Comparison of ENCODE assay signal across 8 cellular contexts in genomic region chr1:31932491-31933316, GRCh38. TPM values are rescaled to one million over a fixed set of nuclear protein-coding genes. Genes with fewer than 3 reads are reported as not detected.
DNase-seq lines count a peak whose midpoint lies in the region; ATAC-seq and TF ChIP-seq lines count a peak whose summit lies in the region.

No MANE protein-coding gene starts in this region.

- no peak overlapping the region for H2AFZ ChIP-seq in PC-9

- POLR2A ChIA-PET in PC-9 (lab: Charles Lee; ENCODE audit: unreplicated experiment) = interaction anchor here (0.5 to 0.7 kb wide), 6 partner anchors 9 to 351 kb away, joined by 3 to 6 read pairs (median 3); no protein-coding TSS in a partner anchor

- TF ChIP-seq POLR2A in gastrocnemius medialis (IDR thresholded peaks at IDR 0.05) = no peak

- DNase-seq in PC-9 (peak in 1 of 2 experiments; percentile 79), endothelial cell (ENCODE audit: low spot score) (no peak), gastrocnemius medialis (no peak), middle frontal gyrus (ENCODE audit: extremely low spot score, low spot score) (no peak), NK-92 (lab: John Stamatoyannopoulos, UW; ENCODE audit: unreplicated experiment) (no peak), cerebellar cortex (ENCODE audit: low spot score) (no peak)

- H3K4me1 Mint-ChIP-seq in endothelial cell (ENCODE audit: unreplicated experiment) = peaks cover 58% of the 10 kb centered on the region

- H3K36me3 Mint-ChIP-seq in endothelial cell (ENCODE audit: low read depth, unreplicated experiment) = peaks cover 9% of the 10 kb centered on the region

- ATAC-seq in GM18867 (IDR thresholded peaks at IDR 0.05; ENCODE audit: unreplicated experiment) = peak; percentile 29
- no peak for ATAC-seq in gastrocnemius medialis
- ATAC-seq in HG03442 (IDR thresholded peaks at IDR 0.05; ENCODE audit: unreplicated experiment) = no peak

- peak overlapping the region; percentile 97 for H3K27ac Mint-ChIP-seq in endothelial cell (ENCODE audit: unreplicated experiment)

- H3K36me3 ChIP-seq in PC-9 (ENCODE audit: low read depth) (peaks cover 46% of the 10 kb centered on the region), gastrocnemius medialis (no peaks in the 10 kb centered on the region)

- H3K27me3 Mint-ChIP-seq in endothelial cell (ENCODE audit: unreplicated experiment) = peaks cover 5% of the 10 kb centered on the region

- peaks cover 87% of the 10 kb centered on the region for H3K4me1 ChIP-seq in PC-9 (replicated peaks; ENCODE audit: insufficient read depth)
- H3K4me1 ChIP-seq in gastrocnemius medialis = peaks cover 86 to 90% of the 10 kb centered on the region in 2 donors

- intact Hi-C loops in PC-9 (cut with micrococcal nuclease; ENCODE audit: unreplicated experiment) (loop anchor here (10.0 kb wide), 2 partner anchors 118 to 358 kb away; partner anchors contain the start of genes SPOCD1 and TINAGL1), gastrocnemius medialis (cut with DNase I; ENCODE audit: low total_unique reads) (loop anchor here (10.0 kb wide), 1 partner anchor 272 kb away; the partner anchor contains the start of genes CCDC28B, DCDC2B and IQCC)

- H3K79me2 ChIP-seq in PC-9 (ENCODE audit: low read depth) = peaks cover 99% of the 10 kb centered on the region

- peak overlapping the region; percentile 86; the same call in 1 of the 2 replicates for H3K4me3 ChIP-seq in PC-9
- no peak overlapping the region for H3K4me3 ChIP-seq in gastrocnemius medialis

- no TSS peak for BruUV-seq in PC-9 (replicated peaks; lab: Mats Ljungman, UMichigan)

- TF ChIP-seq CTCF in PC-9 (conservative IDR thresholded peaks at IDR 0.05) (no peak), endothelial cell (IDR thresholded peaks at IDR 0.05; ENCODE audit: unreplicated experiment) (no peak), gastrocnemius medialis (IDR thresholded peaks at IDR 0.05 in 4 of 5, conservative IDR thresholded peaks at IDR 0.05 in 1 of 5) (no peak)

- peak overlapping the region; percentile 95 for H3K27ac ChIP-seq in PC-9
- peak overlapping the region; percentile 97 to 99 (median 98) for H3K27ac ChIP-seq in gastrocnemius medialis

- H3K9me3 Mint-ChIP-seq in endothelial cell (ENCODE audit: unreplicated experiment) = no peaks in the 10 kb centered on the region

- peak overlapping the region; percentile 86 for H3K4me2 ChIP-seq in PC-9

- H3F3A ChIP-seq in PC-9 (ENCODE audit: insufficient read depth, low read depth) = peaks cover 76% of the 10 kb centered on the region

- H3K27me3 ChIP-seq in PC-9 (ENCODE audit: insufficient read depth, low read depth) (no peaks in the 10 kb centered on the region), gastrocnemius medialis (no peaks in the 10 kb centered on the region)

- no peaks in the 10 kb centered on the region for H3K9me3 ChIP-seq in PC-9 (ENCODE audit: insufficient read depth, low read depth)
- no peaks in the 10 kb centered on the region for H3K9me3 ChIP-seq in gastrocnemius medialis

- in situ Hi-C loops in gastrocnemius medialis (cut with MboI; ENCODE audit: low sequenced_read_pairs in 4 of 4) = no loop called here

- H3K9me2 ChIP-seq in PC-9 (ENCODE audit: insufficient read depth) = no peaks in the 10 kb centered on the region

- peaks cover 88% of the 10 kb centered on the region for H4K20me1 ChIP-seq in PC-9 (ENCODE audit: insufficient read depth)

- CTCF ChIA-PET in PC-9 (lab: Charles Lee) = no interaction called here

- H3K4me3 Mint-ChIP-seq in endothelial cell (ENCODE audit: unreplicated experiment) = peak overlapping the region; percentile 20

RNA-seq across cellular contexts. Expression of gene PTP4A2, which starts 5.5 kb away (rescaled TPM):
- total RNA-seq in PC-9 (2021) (149 and 201 TPM in 2 replicates), endothelial cell (ENCODE audit: unreplicated experiment) (162 TPM), gastrocnemius medialis (100 to 1,000 TPM; 294 to 522 (median 353) TPM)
